In genomic region chr2:12334289-12335003, GRCh38 we compare ENCODE assay signal across 28 cellular contexts.
DNase-seq lines count a peak whose midpoint lies in the region; ATAC-seq, FAIRE-seq and TF ChIP-seq lines count a peak whose summit lies in the region.
"Had no signal": no experiment of that assay in that cellular context is flagged by ENCODE, and none has a peak within 500 bp of the region (broad histone marks: within the 10 kb centered on the region; RNA-seq: fewer than 3 reads in every experiment).

No MANE protein-coding gene starts in this region.

- no peak overlapping the region for H3K4me3 Mint-ChIP-seq in neural progenitor cell
- H3K4me3 Mint-ChIP-seq: activated T-cell treated with anti-CD3 and anti-CD28 coated beads, Interleukin-2, amount 50 U/mL, for 24 hours; GM23338 had no signal

- H3K27ac ChIP-seq in BLaER1 = peak overlapping the region; percentile 26; the same call in 1 of the 2 replicates
- H3K27ac ChIP-seq in neural progenitor cell = no peak overlapping the region
- H3K27ac ChIP-seq: adrenal gland, brain microvascular endothelial cell, C4-2B, PC-9, spleen, VCaP had no signal

- peaks cover 4% of the 10 kb centered on the region for H3K27me3 Mint-ChIP-seq in neural progenitor cell (ENCODE audit: insufficient read depth, low read depth)

- peaks cover 25% of the 10 kb centered on the region for H3K9me3 ChIP-seq in BLaER1
- H3K9me3 ChIP-seq in neural progenitor cell (ENCODE audit: low read depth) = no peaks in the 10 kb centered on the region
- H3K9me3 ChIP-seq: adrenal gland had no signal

- no peaks in the 10 kb centered on the region for H4K20me1 ChIP-seq in BLaER1
- H4K20me1 ChIP-seq in neural progenitor cell (ENCODE audit: low read depth) = no peaks in the 10 kb centered on the region

- H3K4me1 ChIP-seq in BLaER1 (peaks cover 15% of the 10 kb centered on the region), neural progenitor cell (no peaks in the 10 kb centered on the region)
- H3K4me1 ChIP-seq: adrenal gland, spleen had no signal

- ATAC-seq in left lobe of liver = no peak
- ATAC-seq: GM23338, HepG2 had no signal

- no peak overlapping the region for H3K27ac Mint-ChIP-seq in neural progenitor cell
- H3K27ac Mint-ChIP-seq: activated T-cell treated with anti-CD3 and anti-CD28 coated beads, Interleukin-2, amount 50 U/mL, for 24 hours; GM23338 had no signal

- H3K4me3 ChIP-seq in BLaER1 (no peak overlapping the region), epithelial cell of esophagus (ENCODE audit: low read length) (no peak overlapping the region), neural progenitor cell (no peak overlapping the region)
- H3K4me3 ChIP-seq in Jurkat, Clone E6-1 (ENCODE audit: low read length) = no peak overlapping the region
- H3K4me3 ChIP-seq: adrenal gland, GM23338, PC-9, spleen had no signal

- H2AFZ ChIP-seq in neural progenitor cell (replicated peaks) = peak overlapping the region; percentile 19
- H2AFZ ChIP-seq: GM23338, PC-9 had no signal

- H3K27me3 ChIP-seq in BLaER1 (no peaks in the 10 kb centered on the region), neural progenitor cell (no peaks in the 10 kb centered on the region)
- H3K27me3 ChIP-seq: adrenal gland, brain microvascular endothelial cell, spleen had no signal

- H3K9ac ChIP-seq in BLaER1 = no peak overlapping the region; the same call in 1 of the 2 replicates
- H3K9ac ChIP-seq in neural progenitor cell = no peak overlapping the region

- no peaks in the 10 kb centered on the region for H3K36me3 Mint-ChIP-seq in neural progenitor cell

- no peaks in the 10 kb centered on the region for H3K79me2 ChIP-seq in neural progenitor cell (ENCODE audit: low read depth)

- no peak for FAIRE-seq in HTR-8/SVneo (lab: Jason Lieb, UNC)
- FAIRE-seq: D721Med, GM12891, HepG2 had no signal

- H3K4me1 Mint-ChIP-seq in neural progenitor cell = peaks cover 3% of the 10 kb centered on the region
- H3K4me1 Mint-ChIP-seq: GM23338 had no signal

- peak overlapping the region; percentile 76 for H3K4me2 ChIP-seq in BLaER1
- H3K4me2 ChIP-seq in neural progenitor cell = no peak overlapping the region
- H3K4me2 ChIP-seq: GM23338, PC-9 had no signal

- H3K36me3 ChIP-seq in BLaER1 = no peaks in the 10 kb centered on the region; the same call in 1 of the 2 replicates
- no peaks in the 10 kb centered on the region for H3K36me3 ChIP-seq in neural progenitor cell
- H3K36me3 ChIP-seq: adrenal gland, brain microvascular endothelial cell, spleen had no signal

- no peaks in the 10 kb centered on the region for H3K9me3 Mint-ChIP-seq in neural progenitor cell
- H3K9me3 Mint-ChIP-seq: activated T-cell treated with anti-CD3 and anti-CD28 coated beads, Interleukin-2, amount 50 U/mL, for 24 hours had no signal

- DNase-seq in Jurkat, Clone E6-1 (ENCODE audit: low read depth, low spot score) = peak; percentile 27
- peak; percentile 18 for DNase-seq in epithelial cell of esophagus (ENCODE audit: low read depth)
- DNase-seq in neural progenitor cell (ENCODE audit: low spot score) = no peak
- DNase-seq in hippocampal formation (lab: John Stamatoyannopoulos, UW) = no peak
- no peak for DNase-seq in activated T-cell treated with anti-CD3 and anti-CD28 coated beads for 4 hours
- no peak for DNase-seq in left lobe of liver (ENCODE audit: low spot score)
- DNase-seq in HTR-8/SVneo (ENCODE audit: insufficient read length, low spot score) = no peak
- DNase-seq: activated CD4-positive, alpha-beta T cell treated with anti-CD3 and anti-CD28 coated beads for 4 hours; activated gamma-delta T cell; activated T-cell treated with anti-CD3 and anti-CD28 coated beads, Interleukin-2, amount 50 U/mL, for 24 hours; adrenal gland; brain microvascular endothelial cell; effector CD8-positive, alpha-beta T cell; NCI-H2171 treated with DMSO at 0.1 percent for 48 hours; NCI-H526; NK-92 treated with Interleukin-12 subunit alpha and Interleukin-12 subunit beta, amount 100 ng/mL, for 24 hours; PC-9; SHP77 treated with DMSO at 0.1 percent for 48 hours; spleen; T-helper 9 cell; trophoblast cell had no signal

- TF ChIP-seq CTCF in epithelial cell of esophagus (IDR thresholded peaks at IDR 0.05; ENCODE audit: insufficient read depth, low read depth, low read length, missing control alignments) (no peak), neural progenitor cell (IDR thresholded peaks at IDR 0.05) (no peak)

- no peaks in the 10 kb centered on the region for H3F3A ChIP-seq in neural progenitor cell (ENCODE audit: low read depth)

Comparison
In these comparisons a context has a peak if more than half of its experiments do, and no peak if none do; other contexts are left out.
1. DNase-seq: peak in Jurkat, Clone E6-1 (single experiment) and epithelial cell of esophagus (single experiment); none in neural progenitor cell (single experiment), hippocampal formation (0 of 2), activated T-cell treated with anti-CD3 and anti-CD28 coated beads for 4 hours (single experiment), left lobe of liver (single experiment) and HTR-8/SVneo (single experiment).